In genomic region chr1:153922838-153923652, GRCh38 we compare ENCODE assay signal across 8 cellular contexts. TPM values are rescaled to one million over a fixed set of nuclear protein-coding genes. Genes with fewer than 3 reads are reported as not detected.
DNase-seq lines count a peak whose midpoint lies in the region; ATAC-seq, FAIRE-seq and TF ChIP-seq lines count a peak whose summit lies in the region.

Gene GATAD2B, minus strand, starts transcription at chr1:153922972. Its CDS starts 94,625 bp downstream, at chr1:153828347.

- H3K4me3 ChIP-seq in ACC112 (ENCODE audit: low read depth, low read length), result peak within 1 kb of the TSS; percentile 97
- peak within 1 kb of the TSS; percentile 88 to 93 (median 89) for H3K4me3 ChIP-seq in mammary epithelial cell (replicated peaks in 1 of 3; ENCODE audit: insufficient read depth in 1 of 3, low read depth in 2 of 3, low read length in 3 of 3)
- H3K4me3 ChIP-seq in small intestine (ENCODE audit: low read depth in 1 of 2, low read length in 2 of 2), result peak within 1 kb of the TSS; percentile 80 to 98

- ATAC-seq in GM18870 (IDR thresholded peaks at IDR 0.05; ENCODE audit: unreplicated experiment) (peak; percentile 88), HG03135 (IDR thresholded peaks at IDR 0.05; ENCODE audit: unreplicated experiment) (peak; percentile 92)

- WGBS in mammary epithelial cell (ENCODE audit: low coverage, missing lambda C conversion rate), result 2% methylated on average over 25 of the region's 61 CpGs
- WGBS in small intestine, 3 donors, result 0 to 1% (median 1%) methylated on average over 37 to 61 of the region's 61 CpGs

- no peaks in the 10 kb centered on the region for H3K27me3 ChIP-seq in ACC112 (ENCODE audit: insufficient read depth, low read length)
- H3K27me3 ChIP-seq in mammary epithelial cell (ENCODE audit: insufficient read depth, low read length), result no peaks in the 10 kb centered on the region
- no peaks in the 10 kb centered on the region for H3K27me3 ChIP-seq in small intestine (ENCODE audit: control insufficient read depth in 2 of 2, insufficient read depth in 2 of 2, low read length in 2 of 2)

- in situ Hi-C loops in mammary epithelial cell (cut with MboI; ENCODE audit: low sequenced_read_pairs in 2 of 2), result no loop called here

- H3K4me1 ChIP-seq in ACC112 (ENCODE audit: control insufficient read depth, insufficient read depth, low read length, unreplicated experiment) (peaks cover 23% of the 10 kb centered on the region), mammary epithelial cell (ENCODE audit: insufficient read depth, low read length) (peaks cover 26% of the 10 kb centered on the region), small intestine (ENCODE audit: control insufficient read depth in 2 of 2, insufficient read depth in 1 of 2, low read depth in 1 of 2, low read length in 1 of 2) (peaks cover 3 to 6% of the 10 kb centered on the region in 2 donors)

- peak; percentile 99 for DNase-seq in NCI-H2196 treated with DMSO at 0.1 percent for 48 hours (lab: John Stamatoyannopoulos, UW; ENCODE audit: unreplicated experiment)
- peak; percentile 100 for DNase-seq in mammary epithelial cell
- DNase-seq in iPS-NIHi11 (ENCODE audit: low spot score), result peak; percentile 95
- peak; percentile 100 for DNase-seq in small intestine

- FAIRE-seq in small intestine (lab: Jason Lieb, UNC), result no peak

- H3K9ac ChIP-seq in mammary epithelial cell (ENCODE audit: insufficient read depth, low read length), result peak within 1 kb of the TSS; percentile 92

- H2AFZ ChIP-seq in ACC112 (ENCODE audit: low read length, unreplicated experiment) (peak within 1 kb of the TSS; percentile 79), mammary epithelial cell (ENCODE audit: low read depth, low read length) (peak within 1 kb of the TSS; percentile 98)

- H3K79me2 ChIP-seq in ACC112 (ENCODE audit: control insufficient read depth, insufficient read depth, low read length, unreplicated experiment), result peaks cover 40% of the 10 kb centered on the region
- H3K79me2 ChIP-seq in mammary epithelial cell (ENCODE audit: insufficient read depth, low read length), result peaks cover 41% of the 10 kb centered on the region

- H3K9me3 ChIP-seq in mammary epithelial cell (replicated peaks; ENCODE audit: insufficient read depth, low read length) (no peaks in the 10 kb centered on the region), small intestine (ENCODE audit: control insufficient read depth, low read depth) (no peaks in the 10 kb centered on the region)

- H4K20me1 ChIP-seq in mammary epithelial cell (ENCODE audit: insufficient read depth, low read length), result no peaks in the 10 kb centered on the region

- CTCF ChIA-PET in mammary epithelial cell (lab: Charles Lee; ENCODE audit: low non-redundant PET), result interaction anchor here (0.6 to 0.7 kb wide), 2 partner anchors 96 to 398 kb away, joined by 4 to 6 read pairs; no protein-coding TSS in a partner anchor

- H3K36me3 ChIP-seq in ACC112 (ENCODE audit: insufficient read depth, low read length) (no peaks in the 10 kb centered on the region), mammary epithelial cell (ENCODE audit: insufficient read depth, low read length) (no peaks in the 10 kb centered on the region), small intestine (ENCODE audit: control insufficient read depth in 2 of 2, insufficient read depth in 2 of 2, low read length in 2 of 2) (peaks cover 0 to 1% of the 10 kb centered on the region in 2 donors)

- peak within 1 kb of the TSS; percentile 83 for H3K27ac ChIP-seq in ACC112 (ENCODE audit: low read depth, low read length)
- peak within 1 kb of the TSS; percentile 96 for H3K27ac ChIP-seq in VCaP
- peak within 1 kb of the TSS; percentile 82 for H3K27ac ChIP-seq in mammary epithelial cell (ENCODE audit: insufficient read depth, low read depth, low read length)
- peak within 1 kb of the TSS; percentile 79 to 88 for H3K27ac ChIP-seq in small intestine (ENCODE audit: low read depth in 1 of 2, low read length in 1 of 2)

- dilution Hi-C loops in mammary epithelial cell (cut with HindIII; ENCODE audit: low sequenced_read_pairs), result loop anchor here (5.0 kb wide), 3 partner anchors 36 to 111 kb away; no protein-coding TSS in a partner anchor

- TF ChIP-seq CTCF in VCaP (conservative IDR thresholded peaks at IDR 0.05) (peak; percentile 9; the same call in 1 of the 2 replicates), mammary epithelial cell (conservative IDR thresholded peaks at IDR 0.05 in 1 of 2, IDR thresholded peaks at IDR 0.05 in 1 of 2; ENCODE audit: extremely low read depth in 1 of 2, insufficient read depth in 1 of 2, low read depth in 1 of 2, low read length in 2 of 2) (no peak)

- H3K4me2 ChIP-seq in mammary epithelial cell (ENCODE audit: insufficient read depth, low read depth, low read length), result peak within 1 kb of the TSS; percentile 90

- no TSS peak for BruUV-seq in mammary epithelial cell (replicated peaks; lab: Mats Ljungman, UMichigan)

- intact Hi-C loops in mammary epithelial cell (cut with micrococcal nuclease), result loop anchor here (1.0 to 5.0 kb wide), 3 partner anchors 23 to 116 kb away; partner anchors contain the start of genes DENND4B and RAB13

RNA-seq across cellular contexts. Expression of gene GATAD2B, which starts in this region (rescaled TPM):
- total RNA-seq in mammary epithelial cell, result 10 to 100 TPM; 13.7 to 52.7 TPM
- polyA plus RNA-seq in mammary epithelial cell (6.4 TPM), small intestine (1 to 10 TPM; 2.9 to 5.0 (median 3.0) TPM)
- polyA minus RNA-seq in mammary epithelial cell, result 57.0 TPM

Comparison
In these comparisons a context has a peak if more than half of its experiments do, and no peak if none do; other contexts are left out.
1. Peak in every context shown above with its lines: DNase-seq, ATAC-seq, H3K4me3 ChIP-seq and H3K27ac ChIP-seq.